9 cellular contexts compared by ENCODE assay signal in the genomic region with DNA sequence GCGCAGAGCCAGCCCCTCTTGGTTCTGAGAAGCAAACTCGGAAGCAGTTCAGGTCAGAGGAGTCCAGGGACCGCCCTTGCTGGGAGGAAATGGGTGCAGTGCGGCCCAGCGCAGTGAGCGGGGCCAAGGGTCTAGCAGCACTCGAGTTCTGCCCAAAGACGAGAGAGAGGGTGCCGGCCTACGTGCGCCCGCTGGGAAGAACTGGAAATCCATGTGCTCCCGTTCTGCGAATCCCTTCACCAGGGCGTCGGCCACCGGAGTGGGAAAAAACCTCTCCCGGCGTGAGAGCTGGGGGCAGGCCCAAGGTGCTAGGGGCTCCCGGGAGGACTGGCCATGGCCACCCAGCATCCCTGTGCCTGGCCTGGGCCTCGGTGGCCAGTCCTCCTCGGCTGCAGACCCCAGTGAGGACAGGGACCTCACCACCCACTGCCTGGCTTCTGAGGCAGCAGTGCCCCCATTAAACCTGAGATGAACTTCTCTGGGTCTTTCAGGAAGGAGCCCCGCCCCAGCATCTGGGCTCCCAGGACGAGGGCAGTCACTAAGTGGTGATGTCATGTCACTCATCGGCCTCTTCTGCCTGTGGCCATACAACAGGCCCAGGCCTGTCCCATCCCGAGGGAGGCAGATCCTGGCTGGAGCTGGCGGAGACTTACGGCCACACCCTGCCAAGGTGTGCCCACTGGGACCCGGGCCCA. TPM values are rescaled to one million over a fixed set of nuclear protein-coding genes. Genes with fewer than 3 reads are reported as not detected.
A peak's percentile ranks its signal among the peaks of the same experiment; 100 is the strongest.
DNase-seq lines count a peak whose midpoint lies in the region; ATAC-seq lines count a peak whose summit lies in the region.
"Had no signal": no experiment of that assay in that cellular context is flagged by ENCODE, and none has a peak within 500 bp of the region (broad histone marks: within the 10 kb centered on the region; RNA-seq: fewer than 3 reads in every experiment).

No MANE protein-coding gene starts in this region.

- no peak for ATAC-seq in natural killer cell treated with Interleukin-12 subunit alpha and Interleukin-12 subunit beta and Interleukin-15 and Interleukin-18, amount 100 ng/mL, for 72 hours
- ATAC-seq in GM18511 (IDR thresholded peaks at IDR 0.05; ENCODE audit: unreplicated experiment): no peak

- H3K9me3 Mint-ChIP-seq in activated T-helper 1 cell treated with anti-CD3 and anti-CD28 coated beads, Interleukin-12 subunit alpha, Interleukin-12 subunit beta, Interleukin-2, Interleukin-4 antibody, amounts not matched to agents 30 ng/mL and 10 ng/mL and 1 ng/mL, durations not matched to agents 14 hours and 24 hours and 36 hours: no peaks in the 10 kb centered on the region
- H3K9me3 Mint-ChIP-seq in natural killer cell treated with Interleukin-12 subunit alpha and Interleukin-12 subunit beta and Interleukin-15 and Interleukin-18, amount 100 ng/mL, for 72 hours: no peaks in the 10 kb centered on the region

- no peak overlapping the region for H3K27ac Mint-ChIP-seq in activated T-helper 1 cell treated with anti-CD3 and anti-CD28 coated beads, Interleukin-12 subunit alpha, Interleukin-12 subunit beta, Interleukin-2, Interleukin-4 antibody, amounts not matched to agents 30 ng/mL and 10 ng/mL and 1 ng/mL, durations not matched to agents 14 hours and 24 hours and 36 hours
- H3K27ac Mint-ChIP-seq in natural killer cell treated with Interleukin-12 subunit alpha and Interleukin-12 subunit beta and Interleukin-15 and Interleukin-18, amount 100 ng/mL, for 72 hours: peak overlapping the region; percentile 97

- intact Hi-C loops in activated T-helper 1 cell treated with anti-CD3 and anti-CD28 coated beads, Interleukin-12 subunit alpha, Interleukin-12 subunit beta, Interleukin-2, Interleukin-4 antibody, amounts not matched to agents 30 ng/mL and 10 ng/mL and 1 ng/mL, durations not matched to agents 14 hours and 24 hours and 36 hours (cut with micrococcal nuclease): loop anchor here (2.0 kb wide), 2 partner anchors 13 to 201 kb away; partner anchors contain the start of genes CAMSAP1 and NACC2

- no peaks in the 10 kb centered on the region for H3K36me3 Mint-ChIP-seq in activated T-helper 1 cell treated with anti-CD3 and anti-CD28 coated beads, Interleukin-12 subunit alpha, Interleukin-12 subunit beta, Interleukin-2, Interleukin-4 antibody, amounts not matched to agents 30 ng/mL and 10 ng/mL and 1 ng/mL, durations not matched to agents 14 hours and 24 hours and 36 hours (ENCODE audit: low read depth)
- no peaks in the 10 kb centered on the region for H3K36me3 Mint-ChIP-seq in natural killer cell treated with Interleukin-12 subunit alpha and Interleukin-12 subunit beta and Interleukin-15 and Interleukin-18, amount 100 ng/mL, for 72 hours

- H3K27me3 Mint-ChIP-seq in activated T-helper 1 cell treated with anti-CD3 and anti-CD28 coated beads, Interleukin-12 subunit alpha, Interleukin-12 subunit beta, Interleukin-2, Interleukin-4 antibody, amounts not matched to agents 30 ng/mL and 10 ng/mL and 1 ng/mL, durations not matched to agents 14 hours and 24 hours and 36 hours (ENCODE audit: insufficient read depth): peaks cover 3% of the 10 kb centered on the region
- H3K27me3 Mint-ChIP-seq in natural killer cell treated with Interleukin-12 subunit alpha and Interleukin-12 subunit beta and Interleukin-15 and Interleukin-18, amount 100 ng/mL, for 72 hours: no peaks in the 10 kb centered on the region

- peak overlapping the region; percentile 62 for H3K4me3 Mint-ChIP-seq in activated T-helper 1 cell treated with anti-CD3 and anti-CD28 coated beads, Interleukin-12 subunit alpha, Interleukin-12 subunit beta, Interleukin-2, Interleukin-4 antibody, amounts not matched to agents 30 ng/mL and 10 ng/mL and 1 ng/mL, durations not matched to agents 14 hours and 24 hours and 36 hours
- peak overlapping the region; percentile 86 for H3K4me3 Mint-ChIP-seq in natural killer cell treated with Interleukin-12 subunit alpha and Interleukin-12 subunit beta and Interleukin-15 and Interleukin-18, amount 100 ng/mL, for 72 hours

- peaks cover 29% of the 10 kb centered on the region for H3K4me1 Mint-ChIP-seq in activated T-helper 1 cell treated with anti-CD3 and anti-CD28 coated beads, Interleukin-12 subunit alpha, Interleukin-12 subunit beta, Interleukin-2, Interleukin-4 antibody, amounts not matched to agents 30 ng/mL and 10 ng/mL and 1 ng/mL, durations not matched to agents 14 hours and 24 hours and 36 hours (ENCODE audit: low read depth)
- H3K4me1 Mint-ChIP-seq in natural killer cell treated with Interleukin-12 subunit alpha and Interleukin-12 subunit beta and Interleukin-15 and Interleukin-18, amount 100 ng/mL, for 72 hours (ENCODE audit: low read depth in 2 of 2): peaks cover 23 to 46% of the 10 kb centered on the region in 2 donors

- in situ Hi-C loops in Caki2 (cut with HindIII; ENCODE audit: low pct_unique_long_range_greater_than_20kb, low sequenced_read_pairs): no loop called here

- DNase-seq in Caki2 (ENCODE audit: low read depth) (peak; percentile 64), NCI-H1694 treated with DMSO at 0.1 percent for 48 hours (lab: John Stamatoyannopoulos, UW) (peak; percentile 71), GM19240 (ENCODE audit: insufficient read length, low spot score) (no peak), T-helper 9 cell (no peak)
- no peak for DNase-seq in activated T-helper 1 cell treated with anti-CD3 and anti-CD28 coated beads, Interleukin-12 subunit alpha, Interleukin-12 subunit beta, Interleukin-2, Interleukin-4 antibody, amounts not matched to agents 30 ng/mL and 10 ng/mL and 1 ng/mL, durations not matched to agents 14 hours and 24 hours and 36 hours (ENCODE audit: low spot score)
- no peak for DNase-seq in natural killer cell treated with Interleukin-12 subunit alpha and Interleukin-12 subunit beta and Interleukin-15 and Interleukin-18, amount 100 ng/mL, for 72 hours (ENCODE audit: low spot score)
- DNase-seq in effector CD4-positive, alpha-beta T cell: no peak
- DNase-seq: central memory CD4-positive, alpha-beta T cell had no signal

RNA-seq across cellular contexts. Expression of gene TMEM250, which starts 10.6 kb away (rescaled TPM):
- 94.4 and 94.5 TPM in 2 replicates for total RNA-seq in Caki2 (2014; rRNA removed; shearing (Covaris generic); ENCODE audit: low replicate concordance)
- total RNA-seq in activated T-helper 1 cell treated with anti-CD3 and anti-CD28 coated beads, Interleukin-12 subunit alpha, Interleukin-12 subunit beta, Interleukin-2, Interleukin-4 antibody, amounts not matched to agents 30 ng/mL and 10 ng/mL and 1 ng/mL, durations not matched to agents 14 hours and 24 hours and 36 hours: 50.1 and 51.5 TPM in 2 replicates
- total RNA-seq in natural killer cell treated with Interleukin-12 subunit alpha and Interleukin-12 subunit beta and Interleukin-15 and Interleukin-18, amount 100 ng/mL, for 72 hours: 10 to 100 TPM; 29.1 to 42.3 TPM

RNA-seq across cellular contexts. Expression of gene NACC2, which starts 13.0 kb away (rescaled TPM):
- total RNA-seq in Caki2 (2014; rRNA removed; shearing (Covaris generic); ENCODE audit: low replicate concordance): 20.2 and 22.7 TPM in 2 replicates
- 3.7 and 4.0 TPM in 2 replicates for total RNA-seq in activated T-helper 1 cell treated with anti-CD3 and anti-CD28 coated beads, Interleukin-12 subunit alpha, Interleukin-12 subunit beta, Interleukin-2, Interleukin-4 antibody, amounts not matched to agents 30 ng/mL and 10 ng/mL and 1 ng/mL, durations not matched to agents 14 hours and 24 hours and 36 hours
- total RNA-seq in natural killer cell treated with Interleukin-12 subunit alpha and Interleukin-12 subunit beta and Interleukin-15 and Interleukin-18, amount 100 ng/mL, for 72 hours: 10 to 100 TPM; 19.2 to 21.1 TPM

Comparison
In these comparisons a context has a peak if more than half of its experiments do, and no peak if none do; other contexts are left out.
1. DNase-seq: peak in Caki2 (single experiment) and NCI-H1694 treated with DMSO at 0.1 percent for 48 hours (single experiment); none in activated T-helper 1 cell treated with anti-CD3 and anti-CD28 coated beads, Interleukin-12 subunit alpha, Interleukin-12 subunit beta, Interleukin-2, Interleukin-4 antibody, amounts not matched to agents 30 ng/mL and 10 ng/mL and 1 ng/mL, durations not matched to agents 14 hours and 24 hours and 36 hours (single experiment), natural killer cell treated with Interleukin-12 subunit alpha and Interleukin-12 subunit beta and Interleukin-15 and Interleukin-18, amount 100 ng/mL, for 72 hours (single experiment), GM19240 (single experiment), T-helper 9 cell (single experiment) and effector CD4-positive, alpha-beta T cell (single experiment).